ENCODE assay signal across 8 cellular contexts in the genomic region with DNA sequence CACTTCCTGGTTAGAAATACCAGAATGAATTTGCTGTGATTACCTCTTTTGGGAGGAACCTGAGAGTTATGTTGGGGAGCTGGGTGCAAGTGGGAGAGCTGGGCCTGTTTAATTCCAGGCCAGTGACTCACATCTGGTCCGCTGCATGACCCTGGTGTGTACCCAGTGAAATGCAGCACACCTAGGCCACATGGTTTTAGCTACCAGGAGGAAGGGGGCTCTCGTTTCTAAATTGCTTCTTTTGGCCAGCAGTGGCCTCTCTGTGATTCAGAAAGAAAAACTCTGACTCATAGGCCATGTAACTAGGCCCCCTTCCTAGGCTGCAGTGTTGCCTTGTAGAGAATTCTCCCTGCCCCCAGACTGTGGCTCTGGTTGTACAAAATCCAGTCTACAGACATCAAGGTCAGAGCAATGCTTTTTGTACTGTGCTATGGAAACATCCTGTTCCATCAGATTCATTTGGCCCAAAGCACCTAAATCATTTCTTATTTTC. TPM values are rescaled to one million over a fixed set of nuclear protein-coding genes. Genes with fewer than 3 reads are reported as not detected.
DNase-seq lines count a peak whose midpoint lies in the region; FAIRE-seq and TF ChIP-seq lines count a peak whose summit lies in the region.

No MANE protein-coding gene starts in this region.

- TF ChIP-seq CTCF in GM12865 (IDR thresholded peaks at IDR 0.05; ENCODE audit: insufficient read depth, low read depth, low read length, missing control alignments), result peak; percentile 13

- FAIRE-seq in H54 (lab: Jason Lieb, UNC), result peak; percentile 64

- H3K27ac ChIP-seq in angular gyrus (ENCODE audit: low read depth, low read length), result peak overlapping the region; percentile 76

- peak; percentile 91 for DNase-seq in GM12865 (ENCODE audit: low read depth)
- DNase-seq in H54 (ENCODE audit: insufficient read length, low spot score), result peak; percentile 79
- peak; percentile 83 for DNase-seq in OCI-M1 (lab: John Stamatoyannopoulos, UW)
- DNase-seq in iPS-NIHi11 (ENCODE audit: low spot score), result peak; percentile 61
- peak; percentile 33 for DNase-seq in stimulated activated CD4-positive, alpha-beta T cell treated with anti-CD3 and anti-CD28 coated beads, Interleukin-12 subunit alpha, Interleukin-12 subunit beta, amount 100 ng/mL, for 4 hours
- DNase-seq in mesenteric fat pad (ENCODE audit: low spot score), result no peak
- DNase-seq in NCI-H748 (lab: John Stamatoyannopoulos, UW; ENCODE audit: unreplicated experiment), result no peak

- H3K4me3 ChIP-seq in GM12865 (ENCODE audit: low read depth, low read length), result peak overlapping the region; percentile 65

- no peak for TF ChIP-seq POLR2A in H54 (IDR thresholded peaks at IDR 0.05; ENCODE audit: low read depth, low read length)

RNA-seq across cellular contexts. Expression of a gene that starts 6.7 kb away (rescaled TPM):
- 14.1 TPM for total RNA-seq in mesenteric fat pad

RNA-seq across cellular contexts. Expression of a gene that starts 28.0 kb away (rescaled TPM):
- 2.3 TPM for total RNA-seq in mesenteric fat pad

RNA-seq across cellular contexts. Expression of a gene that starts 40.2 kb away (rescaled TPM):
- total RNA-seq in mesenteric fat pad, result 41.8 TPM

RNA-seq across cellular contexts. Expression of a gene that starts 40.4 kb away (rescaled TPM):
- not detected for total RNA-seq in mesenteric fat pad

RNA-seq across cellular contexts. Expression of a gene that starts 56.5 kb away (rescaled TPM):
- total RNA-seq in mesenteric fat pad, result 66.4 TPM

Comparison
In these comparisons a context has a peak if more than half of its experiments do, and no peak if none do; other contexts are left out.
1. DNase-seq: peak in GM12865 (single experiment), H54 (single experiment), OCI-M1 (single experiment), iPS-NIHi11 (single experiment) and stimulated activated CD4-positive, alpha-beta T cell treated with anti-CD3 and anti-CD28 coated beads, Interleukin-12 subunit alpha, Interleukin-12 subunit beta, amount 100 ng/mL, for 4 hours (single experiment); none in mesenteric fat pad (single experiment) and NCI-H748 (single experiment).